Comparison of ENCODE assay signal across 11 cellular contexts in the genomic region with DNA sequence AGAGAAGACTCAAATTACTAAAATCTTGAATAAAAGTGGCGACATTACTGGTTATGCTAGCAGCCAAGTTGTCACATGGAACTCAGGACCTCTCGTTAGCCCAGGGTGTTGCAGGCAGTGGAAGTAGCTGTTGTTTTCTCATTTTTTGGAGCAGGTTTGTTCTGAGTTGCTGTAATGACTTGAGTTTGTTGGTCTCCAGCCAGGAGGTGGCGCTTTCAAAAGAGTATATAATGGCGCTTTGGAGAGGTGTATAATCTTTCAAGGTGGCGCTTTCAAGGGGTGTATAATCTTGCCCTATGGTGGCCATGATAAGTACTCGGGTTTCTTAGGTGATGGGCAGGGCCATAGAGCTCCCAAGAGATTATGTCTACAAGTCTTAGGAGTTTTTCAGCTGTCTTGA.
DNase-seq lines count a peak whose midpoint lies in the region; ATAC-seq, FAIRE-seq and TF ChIP-seq lines count a peak whose summit lies in the region.
"Had no signal": no experiment of that assay in that cellular context is flagged by ENCODE, and none has a peak within 500 bp of the region (broad histone marks: within the 10 kb centered on the region; RNA-seq: fewer than 3 reads in every experiment).

No MANE protein-coding gene starts in this region.

- dilution Hi-C loops in mammary epithelial cell (cut with HindIII; ENCODE audit: low sequenced_read_pairs): no loop called here

- no peaks in the 10 kb centered on the region for H4K20me1 ChIP-seq in mammary epithelial cell (ENCODE audit: insufficient read depth, low read length)
- H4K20me1 ChIP-seq: BLaER1 had no signal

- intact Hi-C loops in mammary epithelial cell (cut with micrococcal nuclease): no loop called here
- intact Hi-C loops in right cardiac atrium (cut with DNase I): no loop called here

- H2AFZ ChIP-seq in mammary epithelial cell (ENCODE audit: low read depth, low read length): no peak overlapping the region

- DNase-seq in GM10248 (ENCODE audit: extremely low spot score) (no peak), NCI-H524 treated with DMSO at 0.1 percent for 48 hours (lab: John Stamatoyannopoulos, UW) (peak; percentile 37), mammary epithelial cell (no peak), AG08395 (ENCODE audit: low spot score) (no peak), NCI-H226 (no peak), right cardiac atrium (no peak), RCC 7860 (ENCODE audit: low spot score) (no peak)
- DNase-seq: activated CD8-positive, alpha-beta memory T cell treated with anti-CD3 and anti-CD28 coated beads for 24 hours; NCI-H1105 treated with DMSO at 0.1 percent for 48 hours had no signal

- H3K4me1 ChIP-seq in mammary epithelial cell (ENCODE audit: insufficient read depth, low read length): peaks cover 5% of the 10 kb centered on the region
- peaks cover 2% of the 10 kb centered on the region for H3K4me1 ChIP-seq in right cardiac atrium (ENCODE audit: control insufficient read depth, insufficient read depth, low read length)
- H3K4me1 ChIP-seq: BLaER1 had no signal

- in situ Hi-C loops in mammary epithelial cell (cut with MboI; ENCODE audit: low sequenced_read_pairs in 2 of 2): no loop called here

- H3K79me2 ChIP-seq in mammary epithelial cell (ENCODE audit: insufficient read depth, low read length): no peaks in the 10 kb centered on the region

- BruUV-seq in mammary epithelial cell (replicated peaks; lab: Mats Ljungman, UMichigan): no TSS peak

- no peak for FAIRE-seq in RCC 7860 (lab: Jason Lieb, UNC)

- H3K9ac ChIP-seq in mammary epithelial cell (ENCODE audit: insufficient read depth, low read length): no peak overlapping the region
- H3K9ac ChIP-seq: BLaER1 had no signal

- peak; percentile 51 for TF ChIP-seq CTCF in 22Rv1 (IDR thresholded peaks at IDR 0.05)
- TF ChIP-seq CTCF in GM10248 (IDR thresholded peaks at IDR 0.05; ENCODE audit: control extremely low read depth, extremely low read depth, low read depth, missing control alignments): peak; percentile 2
- peak; percentile 7 to 19 for TF ChIP-seq CTCF in mammary epithelial cell (conservative IDR thresholded peaks at IDR 0.05 in 1 of 2, IDR thresholded peaks at IDR 0.05 in 1 of 2; ENCODE audit: extremely low read depth in 1 of 2, insufficient read depth in 1 of 2, low read depth in 1 of 2, low read length in 2 of 2)

- 43% methylated on average over 5 of the region's 6 CpGs for WGBS in mammary epithelial cell (ENCODE audit: low coverage, missing lambda C conversion rate)
- 49% methylated on average over 6 of the region's 6 CpGs for WGBS in right cardiac atrium

- no peak for ATAC-seq in right cardiac atrium

- H3K4me2 ChIP-seq in mammary epithelial cell (ENCODE audit: insufficient read depth, low read depth, low read length): no peak overlapping the region
- H3K4me2 ChIP-seq: BLaER1 had no signal

- CTCF ChIA-PET in GM10248 (lab: Yijun Ruan, JAX): no interaction called here
- CTCF ChIA-PET in mammary epithelial cell (lab: Charles Lee; ENCODE audit: low non-redundant PET): no interaction called here

- H3K27me3 ChIP-seq in mammary epithelial cell (ENCODE audit: insufficient read depth, low read length) (no peaks in the 10 kb centered on the region), right cardiac atrium (ENCODE audit: control insufficient read depth, insufficient read depth) (no peaks in the 10 kb centered on the region)
- H3K27me3 ChIP-seq: BLaER1 had no signal

- POLR2A ChIA-PET in GM10248 (lab: Yijun Ruan, JAX): no interaction called here

- H3K27ac ChIP-seq in 22Rv1 (no peak overlapping the region), mammary epithelial cell (ENCODE audit: insufficient read depth, low read depth, low read length) (no peak overlapping the region), right cardiac atrium (ENCODE audit: low read length) (no peak overlapping the region)
- H3K27ac ChIP-seq: BLaER1 had no signal

- H3K36me3 ChIP-seq in mammary epithelial cell (ENCODE audit: insufficient read depth, low read length): no peaks in the 10 kb centered on the region
- H3K36me3 ChIP-seq: BLaER1 had no signal

- H3K4me3 ChIP-seq in mammary epithelial cell (replicated peaks in 1 of 3; ENCODE audit: insufficient read depth in 1 of 3, low read depth in 2 of 3, low read length in 3 of 3): no peak overlapping the region
- no peak overlapping the region for H3K4me3 ChIP-seq in right cardiac atrium (ENCODE audit: low read length)
- H3K4me3 ChIP-seq: BLaER1 had no signal

- H3K9me3 ChIP-seq in mammary epithelial cell (replicated peaks; ENCODE audit: insufficient read depth, low read length) (no peaks in the 10 kb centered on the region), right cardiac atrium (ENCODE audit: control insufficient read depth, low read length) (no peaks in the 10 kb centered on the region)
- H3K9me3 ChIP-seq: BLaER1 had no signal
